12 cellular contexts compared by ENCODE assay signal in genomic region chrX:97401586-97402101, GRCh38.
DNase-seq lines count a peak whose midpoint lies in the region; ATAC-seq and TF ChIP-seq lines count a peak whose summit lies in the region.
"Had no signal": no experiment of that assay in that cellular context is flagged by ENCODE, and none has a peak within 500 bp of the region (broad histone marks: within the 10 kb centered on the region; RNA-seq: fewer than 3 reads in every experiment).

No MANE protein-coding gene starts in this region.

- in situ Hi-C loops in ACHN (cut with HindIII; ENCODE audit: low pct_ligation_motif_present, low pct_unique_long_range_greater_than_20kb, low sequenced_read_pairs), result no loop called here

- TF ChIP-seq CTCF in epithelial cell of esophagus (IDR thresholded peaks at IDR 0.05; ENCODE audit: insufficient read depth, low read depth, low read length, missing control alignments), result no peak

- DNase-seq in ACHN (peak; percentile 0), epithelial cell of esophagus (ENCODE audit: low read depth) (peak; percentile 47), dermis blood vessel endothelial cell (no peak), 8988T (no peak), NCI-H748 treated with DMSO at 0.1 percent for 48 hours (lab: John Stamatoyannopoulos, UW) (no peak)
- DNase-seq: activated CD8-positive, alpha-beta memory T cell treated with anti-CD3 and anti-CD28 coated beads, Interleukin-2, amount 50 U/mL, for 48 hours; nucleus accumbens; stomach had no signal

- ATAC-seq in GM21526 (IDR thresholded peaks at IDR 0.05; ENCODE audit: low FRiP score, unreplicated experiment), result peak; percentile 7
- ATAC-seq in HG03521 (IDR thresholded peaks at IDR 0.05; ENCODE audit: unreplicated experiment), result peak; percentile 19
- no peak for ATAC-seq in GM18909 (IDR thresholded peaks at IDR 0.05; ENCODE audit: poor library complexity, unreplicated experiment)

- H3K4me3 ChIP-seq in epithelial cell of esophagus (ENCODE audit: low read length), result no peak overlapping the region
- H3K4me3 ChIP-seq: BLaER1 treated with 17β-estradiol and CSF1 and Interleukin-3, amounts not matched to agents 10 nM and 100 nM; stomach had no signal

Comparison
In these comparisons a context has a peak if more than half of its experiments do, and no peak if none do; other contexts are left out.
1. DNase-seq: peak in ACHN (single experiment) and epithelial cell of esophagus (single experiment); none in dermis blood vessel endothelial cell (single experiment), 8988T (single experiment) and NCI-H748 treated with DMSO at 0.1 percent for 48 hours (single experiment).